ENCODE assay signal across 13 cellular contexts in genomic region chr19:50720921-50721291, GRCh38.
A peak's percentile ranks its signal among the peaks of the same experiment; 100 is the strongest.
DNase-seq lines count a peak whose midpoint lies in the region; ATAC-seq, FAIRE-seq and TF ChIP-seq lines count a peak whose summit lies in the region.
"Had no signal": no experiment of that assay in that cellular context is flagged by ENCODE, and none has a peak within 500 bp of the region (broad histone marks: within the 10 kb centered on the region; RNA-seq: fewer than 3 reads in every experiment).

No MANE protein-coding gene starts in this region.

- CTCF ChIA-PET in AG04449 (lab: Yijun Ruan, JAX), result interaction anchor here (1.0 to 5.5 kb wide), 3 partner anchors 16 to 63 kb away, joined by 7 to 61 read pairs (median 15); no protein-coding TSS in a partner anchor

- POLR2A ChIA-PET in AG04449 (lab: Yijun Ruan, JAX), result interaction anchor here (0.6 to 1.2 kb wide), 2 partner anchors 9 to 10 kb away, joined by 5 to 6 read pairs; no protein-coding TSS in a partner anchor

- ATAC-seq in HG02970 (IDR thresholded peaks at IDR 0.05; ENCODE audit: low FRiP score, unreplicated experiment) (no peak), GM19324 (IDR thresholded peaks at IDR 0.05; ENCODE audit: low FRiP score, unreplicated experiment) (no peak)
- ATAC-seq: CD8-positive, alpha-beta T cell had no signal

- peak; percentile 20 for TF ChIP-seq CTCF in AG04449 (IDR thresholded peaks at IDR 0.05; ENCODE audit: insufficient read depth, low read length, missing control alignments)
- TF ChIP-seq CTCF in GM10266 (IDR thresholded peaks at IDR 0.05; ENCODE audit: control insufficient read depth, insufficient read depth, low read depth, missing control alignments), result no peak
- TF ChIP-seq CTCF in fibroblast of mammary gland (conservative IDR thresholded peaks at IDR 0.05; ENCODE audit: control insufficient read depth, insufficient read depth, low read depth, low read length), result peak; percentile 14

- DNase-seq in AG04449 (ENCODE audit: low read depth, low spot score) (no peak), GM10266 (ENCODE audit: extremely low spot score) (peak; percentile 27), RKO (ENCODE audit: low spot score) (peak; percentile 96), fibroblast of mammary gland (ENCODE audit: low read depth) (peak; percentile 69), NCI-H2107 (lab: John Stamatoyannopoulos, UW) (no peak), GM19239 (ENCODE audit: insufficient read length, low spot score) (no peak)
- DNase-seq: activated B cell treated with CpG ODN at 0.5 μM for 24 hours; activated naive CD4-positive, alpha-beta T cell; CD8-positive, alpha-beta T cell; NCI-H524 treated with DMSO at 0.1 percent for 48 hours; sigmoid colon had no signal

- H3K4me3 ChIP-seq in AG04449 (ENCODE audit: low read depth, low read length) (peak overlapping the region; percentile 23; the same call in 1 of the 2 replicates), fibroblast of mammary gland (ENCODE audit: control insufficient read depth, low read depth, low read length) (no peak overlapping the region)
- H3K4me3 ChIP-seq: sigmoid colon had no signal

- no peak for FAIRE-seq in GM19239 (lab: Jason Lieb, UNC)

Comparison
In these comparisons a context has a peak if more than half of its experiments do, and no peak if none do; other contexts are left out.
1. DNase-seq: peak in GM10266 (single experiment), RKO (single experiment) and fibroblast of mammary gland (single experiment); none in AG04449 (single experiment), NCI-H2107 (single experiment) and GM19239 (single experiment).